In the genomic region with DNA sequence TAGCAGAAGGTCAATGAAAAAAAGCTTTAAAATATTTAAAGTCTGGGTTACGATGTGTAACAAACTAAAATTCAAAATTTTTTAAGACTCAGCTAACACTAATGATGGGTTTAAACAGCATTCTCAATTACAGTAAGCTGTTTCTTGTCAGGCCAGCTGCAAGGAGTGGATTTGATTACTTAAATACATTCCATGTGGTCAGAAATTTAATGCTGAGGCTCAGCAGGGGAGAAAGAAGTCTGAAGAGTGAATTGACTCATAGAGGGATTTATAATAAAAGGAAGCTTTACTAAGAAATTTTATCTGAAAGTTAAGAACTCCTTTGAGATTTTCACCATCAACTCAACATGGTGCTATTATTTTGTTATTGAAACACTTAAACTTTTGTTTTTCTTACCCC, we compare ENCODE assay signal across 22 cellular contexts.
DNase-seq lines count a peak whose midpoint lies in the region; ATAC-seq, FAIRE-seq and TF ChIP-seq lines count a peak whose summit lies in the region.
"Had no signal": no experiment of that assay in that cellular context is flagged by ENCODE, and none has a peak within 500 bp of the region (broad histone marks: within the 10 kb centered on the region; RNA-seq: fewer than 3 reads in every experiment).

No MANE protein-coding gene starts in this region.

- no peaks in the 10 kb centered on the region for H3K79me2 ChIP-seq in HepG2 (ENCODE audit: insufficient read depth, low read length)

- H3K4me3 ChIP-seq in A673 (ENCODE audit: low read depth, low read length, poor library complexity, severe bottlenecking) (no peak overlapping the region), SJCRH30 (no peak overlapping the region), HepG2 (replicated peaks in 1 of 3; ENCODE audit: insufficient read depth in 1 of 3, low read depth in 2 of 3, low read length in 3 of 3) (no peak overlapping the region)
- H3K4me3 ChIP-seq: breast epithelium, PC-9, vagina had no signal

- BruUV-seq in A673 (replicated peaks; lab: Mats Ljungman, UMichigan) (no TSS peak), HepG2 (replicated peaks; lab: Mats Ljungman, UMichigan) (no TSS peak)

- WGBS in HepG2 (ENCODE audit: low lambda C conversion rate) = 4% methylated on average over 1 of the region's 1 CpG

- no peaks in the 10 kb centered on the region for H3K4me1 ChIP-seq in A673 (ENCODE audit: insufficient read depth, low read length, poor library complexity, severe bottlenecking)
- peaks cover 8% of the 10 kb centered on the region for H3K4me1 ChIP-seq in SJCRH30
- H3K4me1 ChIP-seq in HepG2 (ENCODE audit: insufficient read depth, low read length) = no peaks in the 10 kb centered on the region
- H3K4me1 ChIP-seq: breast epithelium, foreskin keratinocyte, vagina had no signal

- TF ChIP-seq RAD21 in HepG2 (CRISPR knock-in tag; IDR thresholded peaks at IDR 0.05) = no peak

- peak; percentile 5 for DNase-seq in A673 (ENCODE audit: low spot score)
- DNase-seq in HS-5 (ENCODE audit: low read depth) = peak; percentile 24
- peak; percentile 27 to 51 for DNase-seq in SJCRH30
- peak; percentile 18 for DNase-seq in iris pigment epithelial cell (ENCODE audit: low read depth)
- no peak for DNase-seq in A172 (ENCODE audit: low spot score)
- DNase-seq in Right ventricle myocardium inferior (ENCODE audit: missing footprints) = no peak
- no peak for DNase-seq in HepG2 (ENCODE audit: low spot score)
- DNase-seq: activated CD4-positive, CD25-positive, alpha-beta regulatory T cell; activated CD8-positive, alpha-beta T cell treated with anti-CD3 and anti-CD28 coated beads for 36 hours; activated T-cell treated with anti-CD3 and anti-CD28 coated beads, Interleukin-2, amount 50 U/mL, for 4 hours; DMS79 treated with DMSO at 0.1 percent for 48 hours; foreskin keratinocyte; HFFc6; KG1; NCI-H1048; NCI-H526 treated with DMSO at 0.1 percent for 48 hours; PC-9; stimulated activated CD4-positive, alpha-beta T cell treated with anti-CD3 and anti-CD28 coated beads, Interleukin-12 subunit alpha, Interleukin-12 subunit beta, amount 100 ng/mL, for 4 hours; T-helper 9 cell had no signal

- H4K20me1 ChIP-seq in HepG2 (ENCODE audit: insufficient read depth, low read length) = no peaks in the 10 kb centered on the region

- no peak for ATAC-seq in HG02973 (IDR thresholded peaks at IDR 0.05; ENCODE audit: unreplicated experiment)
- no peak for ATAC-seq in Right ventricle myocardium inferior
- no peak for ATAC-seq in HepG2
- ATAC-seq: activated CD8-positive, alpha-beta T cell treated with anti-CD3 and anti-CD28 coated beads for 36 hours; activated T-cell treated with anti-CD3 and anti-CD28 coated beads, Interleukin-2, amount 50 U/mL, for 4 hours; foreskin keratinocyte had no signal

- in situ Hi-C loops in HepG2 (cut with HindIII; ENCODE audit: extremely low pct_ligation_motif_present, low pct_unique_long_range_greater_than_20kb) = no loop called here

- H2AFZ ChIP-seq in HepG2 (ENCODE audit: low read length) = no peak overlapping the region
- H2AFZ ChIP-seq: PC-9 had no signal

- H3K27me3 ChIP-seq in A673 (replicated peaks; ENCODE audit: insufficient read depth, low read depth, low read length, poor library complexity) (no peaks in the 10 kb centered on the region), SJCRH30 (no peaks in the 10 kb centered on the region; the same call in none of the 2 replicates), HepG2 (ENCODE audit: control insufficient read depth in 1 of 2, insufficient read depth in 2 of 2, low read length in 2 of 2) (no peaks in the 10 kb centered on the region)
- H3K27me3 ChIP-seq: breast epithelium, foreskin keratinocyte, vagina had no signal

- H3K4me2 ChIP-seq in HepG2 (ENCODE audit: low read depth, low read length) = no peak overlapping the region
- H3K4me2 ChIP-seq: PC-9 had no signal

- no peak for TF ChIP-seq CTCF in A673 (conservative IDR thresholded peaks at IDR 0.05; ENCODE audit: low read depth, low read length)
- TF ChIP-seq CTCF in HepG2 (CRISPR knock-in tag; IDR thresholded peaks at IDR 0.05) = no peak

- POLR2A ChIA-PET in A673 (lab: Charles Lee; ENCODE audit: low non-redundant PET) = no interaction called here
- POLR2A ChIA-PET in HepG2 (lab: Yijun Ruan, JAX) = no interaction called here

- H3K27ac ChIP-seq in A673 (ENCODE audit: low read depth, low read length, poor library complexity, severe bottlenecking) (no peak overlapping the region), SJCRH30 (no peak overlapping the region), HepG2 (ENCODE audit: extremely low read length, insufficient read depth, low read length) (no peak overlapping the region)
- H3K27ac ChIP-seq: breast epithelium, foreskin keratinocyte, PC-9, vagina had no signal

- no peak for FAIRE-seq in HepG2 (lab: Jason Lieb, UNC)

- H3K9me3 ChIP-seq in A673 (ENCODE audit: low read depth, low read length, poor library complexity, severe bottlenecking) = peaks cover 12% of the 10 kb centered on the region
- H3K9me3 ChIP-seq in SJCRH30 (replicated peaks) = no peaks in the 10 kb centered on the region
- H3K9me3 ChIP-seq in HepG2 (ENCODE audit: low read length) = no peaks in the 10 kb centered on the region
- H3K9me3 ChIP-seq: breast epithelium, vagina had no signal

- no peak for TF ChIP-seq POLR2A in HepG2 (IDR thresholded peaks at IDR 0.05; ENCODE audit: insufficient read depth in 1 of 2, low read depth in 2 of 2, low read length in 2 of 2)

- no peak overlapping the region for H3K9ac ChIP-seq in HepG2 (ENCODE audit: insufficient read depth, low read depth, low read length)

- no peaks in the 10 kb centered on the region for H3K36me3 ChIP-seq in A673 (ENCODE audit: insufficient read depth, low read length, poor library complexity, severe bottlenecking)
- H3K36me3 ChIP-seq in SJCRH30 = no peaks in the 10 kb centered on the region
- no peaks in the 10 kb centered on the region for H3K36me3 ChIP-seq in HepG2 (replicated peaks in 1 of 2; ENCODE audit: control insufficient read depth in 1 of 2, insufficient read depth in 2 of 2, low read length in 2 of 2)
- H3K36me3 ChIP-seq: breast epithelium, vagina had no signal

- TF ChIP-seq EP300 in HepG2 (IDR thresholded peaks at IDR 0.05; ENCODE audit: low read depth in 2 of 2, low read length in 2 of 2) (no peak), HepG2 (CRISPR knock-in tag; IDR thresholded peaks at IDR 0.05; ENCODE audit: borderline replicate concordance) (no peak)

- intact Hi-C loops in A673 (cut with micrococcal nuclease; ENCODE audit: unreplicated experiment) (no loop called here), Right ventricle myocardium inferior (cut with DNase I) (no loop called here), HepG2 (cut with micrococcal nuclease; ENCODE audit: unreplicated experiment) (loop anchor here (2.0 kb wide), 1 partner anchor 395 kb away; no protein-coding TSS in a partner anchor)

- CTCF ChIA-PET in A673 (lab: Charles Lee) = no interaction called here
- CTCF ChIA-PET in HepG2 (lab: Yijun Ruan, JAX; ENCODE audit: low intra/inter-chr PET ratio, low total read pairs) = no interaction called here

TF ChIP-seq in HepG2, 621 proteins besides CTCF, POLR2A, EP300 and RAD21 (continues in another document):
- no peak for TF ChIP-seq ZNF160 (CRISPR knock-in tag; IDR thresholded peaks at IDR 0.05)
- TF ChIP-seq ZNF589 (CRISPR knock-in tag; conservative IDR thresholded peaks at IDR 0.05) = no peak
- no peak for TF ChIP-seq TSC22D2 (CRISPR knock-in tag; IDR thresholded peaks at IDR 0.05; ENCODE audit: borderline replicate concordance)
- TF ChIP-seq TBX3 (IDR thresholded peaks at IDR 0.05; ENCODE audit: borderline replicate concordance) = no peak
- TF ChIP-seq HDAC2 (CRISPR knock-in tag; IDR thresholded peaks at IDR 0.05) = no peak
- TF ChIP-seq ZNF816 (CRISPR knock-in tag; IDR thresholded peaks at IDR 0.05; ENCODE audit: borderline replicate concordance) = no peak
- TF ChIP-seq NCOA1 (CRISPR knock-in tag; IDR thresholded peaks at IDR 0.05) = no peak
- TF ChIP-seq ZMYM4 (CRISPR knock-in tag; IDR thresholded peaks at IDR 0.05) = no peak
- TF ChIP-seq THYN1 (CRISPR knock-in tag; IDR thresholded peaks at IDR 0.05; ENCODE audit: borderline replicate concordance, low read depth) = no peak

Comparison
In these comparisons a context has a peak if more than half of its experiments do, and no peak if none do; other contexts are left out.
1. DNase-seq: peak in A673 (single experiment), HS-5 (single experiment), SJCRH30 (2 of 2) and iris pigment epithelial cell (single experiment); none in A172 (single experiment), Right ventricle myocardium inferior (single experiment) and HepG2 (single experiment).